Comparison of ENCODE assay signal across 8 cellular contexts in the genomic region with DNA sequence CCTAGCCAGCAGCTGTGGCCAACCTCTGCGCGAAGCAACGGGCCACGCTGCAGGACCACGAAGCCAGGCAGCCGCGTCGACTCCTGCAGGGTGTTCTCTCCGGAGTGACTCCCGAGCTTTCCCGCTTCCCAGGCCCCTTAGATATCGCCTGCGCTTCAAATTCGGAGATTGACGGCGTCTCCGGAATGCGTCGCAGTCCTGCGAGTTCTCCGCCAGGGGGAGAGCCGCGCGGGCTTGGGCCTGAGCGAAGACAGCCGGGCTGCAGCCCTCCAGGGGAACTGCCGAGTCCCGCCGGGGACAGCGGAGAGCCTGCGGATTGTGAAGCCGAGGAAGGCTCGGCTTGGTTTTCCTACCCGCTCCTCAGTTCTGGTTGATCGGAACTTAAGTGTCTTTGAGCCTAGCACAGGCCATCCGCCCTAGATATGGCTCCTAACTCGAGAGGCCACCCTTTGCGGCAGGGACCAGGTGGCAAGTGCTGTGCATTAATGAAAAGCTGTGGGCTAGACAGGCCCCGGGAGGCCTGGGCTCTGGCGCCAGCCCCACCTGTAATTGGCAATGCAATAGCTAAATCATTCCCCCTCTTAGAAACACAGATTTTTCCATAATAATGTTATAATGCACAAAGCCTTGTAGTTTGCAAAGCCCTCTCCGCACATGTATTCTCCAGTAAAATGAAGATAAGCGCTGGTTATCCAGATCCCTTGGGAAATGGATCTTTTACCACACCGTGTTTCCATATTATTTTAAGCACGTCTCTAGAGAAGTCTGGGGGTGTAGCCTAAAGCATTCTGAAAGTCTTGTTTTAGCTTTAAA. TPM values are rescaled to one million over a fixed set of nuclear protein-coding genes. Genes with fewer than 3 reads are reported as not detected.
DNase-seq lines count a peak whose midpoint lies in the region; ATAC-seq and TF ChIP-seq lines count a peak whose summit lies in the region.

No MANE protein-coding gene starts in this region.

- H3K36me3 ChIP-seq in BJ (ENCODE audit: control insufficient read depth, insufficient read depth, low read length) = no peaks in the 10 kb centered on the region
- H3K36me3 ChIP-seq in lower lobe of right lung = no peaks in the 10 kb centered on the region

- ATAC-seq in GM19328 (IDR thresholded peaks at IDR 0.05; ENCODE audit: unreplicated experiment) (peak; percentile 84), HG03460 (IDR thresholded peaks at IDR 0.05; ENCODE audit: unreplicated experiment) (peak; percentile 92), lower lobe of right lung (peak; percentile 90 to 93)

- H3K9me3 Mint-ChIP-seq in activated CD4-positive, alpha-beta memory T cell treated with anti-CD3 and anti-CD28 coated beads, Interleukin-2, amount 10 ng/mL, durations not matched to agents 7 days and 5 days = no peaks in the 10 kb centered on the region

- CTCF ChIA-PET in BJ (lab: Yijun Ruan, JAX) = interaction anchor here (0.6 to 2.4 kb wide), 42 partner anchors 8 to 888 kb away, joined by 3 to 21 read pairs (median 3); no protein-coding TSS in a partner anchor
- CTCF ChIA-PET in activated CD4-positive, alpha-beta memory T cell treated with anti-CD3 and anti-CD28 coated beads, Interleukin-2, amount 10 ng/mL, durations not matched to agents 7 days and 5 days (lab: Charles Lee) = interaction anchor here (0.7 to 2.7 kb wide), 15 partner anchors 11 to 258 kb away, joined by 3 to 21 read pairs (median 4); no protein-coding TSS in a partner anchor

- POLR2A ChIA-PET in BJ (lab: Charles Lee) = no interaction called here
- POLR2A ChIA-PET in activated CD4-positive, alpha-beta memory T cell treated with anti-CD3 and anti-CD28 coated beads, Interleukin-2, amount 10 ng/mL, durations not matched to agents 7 days and 5 days (lab: Charles Lee) = interaction anchor here (0.8 to 1.0 kb wide), 2 partner anchors 86 to 746 kb away, joined by 3 to 6 read pairs; no protein-coding TSS in a partner anchor

- peaks cover 31% of the 10 kb centered on the region for H3K27me3 Mint-ChIP-seq in activated CD4-positive, alpha-beta memory T cell treated with anti-CD3 and anti-CD28 coated beads, Interleukin-2, amount 10 ng/mL, durations not matched to agents 7 days and 5 days

- no peaks in the 10 kb centered on the region for H3K36me3 Mint-ChIP-seq in activated CD4-positive, alpha-beta memory T cell treated with anti-CD3 and anti-CD28 coated beads, Interleukin-2, amount 10 ng/mL, durations not matched to agents 7 days and 5 days (ENCODE audit: low read depth)

- peaks cover 17% of the 10 kb centered on the region for H3K4me1 Mint-ChIP-seq in activated CD4-positive, alpha-beta memory T cell treated with anti-CD3 and anti-CD28 coated beads, Interleukin-2, amount 10 ng/mL, durations not matched to agents 7 days and 5 days

- H3K4me3 Mint-ChIP-seq in activated CD4-positive, alpha-beta memory T cell treated with anti-CD3 and anti-CD28 coated beads, Interleukin-2, amount 10 ng/mL, durations not matched to agents 7 days and 5 days = peak overlapping the region; percentile 72

- TF ChIP-seq CTCF in BJ (IDR thresholded peaks at IDR 0.05; ENCODE audit: insufficient read depth, low read depth, low read length) (peak; percentile 91), lower lobe of right lung (IDR thresholded peaks at IDR 0.05) (peak; percentile 92)

- no peak overlapping the region for H3K27ac Mint-ChIP-seq in activated CD4-positive, alpha-beta memory T cell treated with anti-CD3 and anti-CD28 coated beads, Interleukin-2, amount 10 ng/mL, durations not matched to agents 7 days and 5 days

- intact Hi-C loops in lower lobe of right lung (cut with DNase I) = no loop called here

- no peak for DNase-seq in BJ (ENCODE audit: low read depth)
- peak; percentile 13 for DNase-seq in NCI-H524 treated with DMSO at 0.1 percent for 48 hours (lab: John Stamatoyannopoulos, UW)
- DNase-seq in activated CD4-positive, alpha-beta memory T cell treated with anti-CD3 and anti-CD28 coated beads, Interleukin-2, amount 10 ng/mL, durations not matched to agents 7 days and 5 days = peak; percentile 73
- DNase-seq in effector CD4-positive, alpha-beta T cell = peak; percentile 42
- DNase-seq in lower lobe of right lung = peak; percentile 88
- DNase-seq in stimulated activated CD4-positive, alpha-beta T cell treated with anti-CD3 and anti-CD28 coated beads, Interleukin-4, amount 100 ng/mL, for 48 hours (ENCODE audit: low read depth in 2 of 2) = peak; percentile 68

- H3K9me3 ChIP-seq in lower lobe of right lung = no peaks in the 10 kb centered on the region

- peak overlapping the region; percentile 84 for H3K4me3 ChIP-seq in BJ (ENCODE audit: low read depth, low read length)
- peak overlapping the region; percentile 91 for H3K4me3 ChIP-seq in lower lobe of right lung

- H3K27me3 ChIP-seq in BJ (ENCODE audit: control insufficient read depth, insufficient read depth, low read length) (no peaks in the 10 kb centered on the region), lower lobe of right lung (ENCODE audit: low read depth) (no peaks in the 10 kb centered on the region)

- peak overlapping the region; percentile 80 for H3K27ac ChIP-seq in lower lobe of right lung

- peaks cover 13% of the 10 kb centered on the region for H3K4me1 ChIP-seq in lower lobe of right lung

RNA-seq across cellular contexts. Expression of gene APBA1, which starts 0.9 kb away (rescaled TPM):
- 4.6 and 4.8 TPM in 2 replicates for polyA plus RNA-seq in BJ (2011; rRNA removed)
- polyA minus RNA-seq in BJ (2011; rRNA and poly(A)+ RNA removed) = 5.3 and 10.2 TPM in 2 replicates
- total RNA-seq in activated CD4-positive, alpha-beta memory T cell treated with anti-CD3 and anti-CD28 coated beads, Interleukin-2, amount 10 ng/mL, durations not matched to agents 7 days and 5 days = 1 to 10 TPM; 6.2 to 7.8 TPM
- 4.3 TPM for total RNA-seq in lower lobe of right lung
